In genomic region chr17:51118330-51119195, GRCh38 we compare ENCODE assay signal across 8 cellular contexts. TPM values are rescaled to one million over a fixed set of nuclear protein-coding genes. Genes with fewer than 3 reads are reported as not detected.
DNase-seq lines count a peak whose midpoint lies in the region; ATAC-seq and TF ChIP-seq lines count a peak whose summit lies in the region.

No MANE protein-coding gene starts in this region.

- no peak overlapping the region for H3K27ac ChIP-seq in naive thymus-derived CD4-positive, alpha-beta T cell (ENCODE audit: low read depth, low read length)

- CTCF ChIA-PET in activated CD4-positive, alpha-beta T cell treated with anti-CD3 and anti-CD28 coated beads for 36 hours (lab: Charles Lee) = interaction anchor here (0.6 to 1.5 kb wide), 4 partner anchors 35 to 665 kb away, joined by 3 to 9 read pairs (median 4); partner anchors contain the start of gene NME1
- CTCF ChIA-PET in naive thymus-derived CD4-positive, alpha-beta T cell (lab: Charles Lee) = interaction anchor here (1.1 kb wide), 1 partner anchor 89 kb away, joined by 4 read pairs; no protein-coding TSS in a partner anchor

- no peak overlapping the region for H3K27ac Mint-ChIP-seq in activated CD4-positive, alpha-beta T cell treated with anti-CD3 and anti-CD28 coated beads for 36 hours
- H3K27ac Mint-ChIP-seq in chondrocyte (ENCODE audit: unreplicated experiment) = peak overlapping the region; percentile 30
- H3K27ac Mint-ChIP-seq in naive thymus-derived CD4-positive, alpha-beta T cell = peak overlapping the region in 6 of 9 donors; percentile 25 to 99 (median 91)

- no peaks in the 10 kb centered on the region for H3K9me3 Mint-ChIP-seq in activated CD4-positive, alpha-beta T cell treated with anti-CD3 and anti-CD28 coated beads for 36 hours (ENCODE audit: low read depth)
- H3K9me3 Mint-ChIP-seq in chondrocyte (ENCODE audit: low read depth) = no peaks in the 10 kb centered on the region
- H3K9me3 Mint-ChIP-seq in naive thymus-derived CD4-positive, alpha-beta T cell = no peaks in the 10 kb centered on the region

- no peaks in the 10 kb centered on the region for H3K9me3 ChIP-seq in naive thymus-derived CD4-positive, alpha-beta T cell (ENCODE audit: control insufficient read depth in 2 of 3, low read length in 3 of 3)

- H3K36me3 Mint-ChIP-seq in activated CD4-positive, alpha-beta T cell treated with anti-CD3 and anti-CD28 coated beads for 36 hours (ENCODE audit: low read depth) = no peaks in the 10 kb centered on the region
- no peaks in the 10 kb centered on the region for H3K36me3 Mint-ChIP-seq in chondrocyte (ENCODE audit: low read depth)
- H3K36me3 Mint-ChIP-seq in naive thymus-derived CD4-positive, alpha-beta T cell = peaks cover 0 to 5% (median 0%) of the 10 kb centered on the region in 5 donors

- H3K4me3 Mint-ChIP-seq in activated CD4-positive, alpha-beta T cell treated with anti-CD3 and anti-CD28 coated beads for 36 hours = peak overlapping the region; percentile 89
- peak overlapping the region; percentile 95 for H3K4me3 Mint-ChIP-seq in chondrocyte (ENCODE audit: unreplicated experiment)
- H3K4me3 Mint-ChIP-seq in naive thymus-derived CD4-positive, alpha-beta T cell = peak overlapping the region; percentile 87 to 99 (median 96)

- intact Hi-C loops in activated CD4-positive, alpha-beta T cell treated with anti-CD3 and anti-CD28 coated beads for 36 hours (cut with DNase I, micrococcal nuclease) = no loop called here
- intact Hi-C loops in naive thymus-derived CD4-positive, alpha-beta T cell (cut with micrococcal nuclease) = loop anchor here in 1 of 2 donors (10.0 kb wide), 1 partner anchor 64 kb away; no protein-coding TSS in a partner anchor
- intact Hi-C loops in sciatic nerve (cut with DNase I) = no loop called here

- H3K4me3 ChIP-seq in naive thymus-derived CD4-positive, alpha-beta T cell (ENCODE audit: low read length) = no peak overlapping the region

- no peak for DNase-seq in activated CD4-positive, alpha-beta T cell treated with anti-CD3 and anti-CD28 coated beads for 36 hours
- no peak for DNase-seq in activated CD4-positive, alpha-beta T cell treated with anti-CD3 and anti-CD28 coated beads, Interleukin-2, amount 50 U/mL, for 48 hours
- DNase-seq in NCI-H345 (lab: John Stamatoyannopoulos, UW) = peak; percentile 88
- no peak for DNase-seq in chondrocyte (ENCODE audit: low spot score)
- DNase-seq in naive thymus-derived CD4-positive, alpha-beta T cell = peak in 1 of 9 donors; percentile 21
- no peak for DNase-seq in stimulated activated CD4-positive, alpha-beta T cell treated with anti-CD3 and anti-CD28 coated beads, Interleukin-15, amount 100 ng/mL, for 24 hours
- DNase-seq in omental fat pad (ENCODE audit: low spot score) = no peak
- no peak for DNase-seq in sciatic nerve (ENCODE audit: low spot score)

- TF ChIP-seq CTCF in chondrocyte (IDR thresholded peaks at IDR 0.05) = no peak
- TF ChIP-seq CTCF in omental fat pad (IDR thresholded peaks at IDR 0.05) = no peak

- H3K4me1 ChIP-seq in naive thymus-derived CD4-positive, alpha-beta T cell (ENCODE audit: control insufficient read depth in 2 of 2, insufficient read depth in 2 of 2, low read length in 2 of 2) = peaks cover 28 to 35% of the 10 kb centered on the region in 2 donors

- H3K27me3 Mint-ChIP-seq in activated CD4-positive, alpha-beta T cell treated with anti-CD3 and anti-CD28 coated beads for 36 hours = no peaks in the 10 kb centered on the region
- no peaks in the 10 kb centered on the region for H3K27me3 Mint-ChIP-seq in chondrocyte (ENCODE audit: low read depth)
- H3K27me3 Mint-ChIP-seq in naive thymus-derived CD4-positive, alpha-beta T cell = no peaks in the 10 kb centered on the region

- no peak for ATAC-seq in activated CD4-positive, alpha-beta T cell treated with anti-CD3 and anti-CD28 coated beads for 36 hours
- no peak for ATAC-seq in naive thymus-derived CD4-positive, alpha-beta T cell
- ATAC-seq in omental fat pad (ENCODE audit: low FRiP score) = no peak
- ATAC-seq in sciatic nerve = no peak

- H3K4me1 Mint-ChIP-seq in activated CD4-positive, alpha-beta T cell treated with anti-CD3 and anti-CD28 coated beads for 36 hours = peaks cover 61% of the 10 kb centered on the region
- H3K4me1 Mint-ChIP-seq in chondrocyte (ENCODE audit: low read depth) = peaks cover 64% of the 10 kb centered on the region
- H3K4me1 Mint-ChIP-seq in naive thymus-derived CD4-positive, alpha-beta T cell = peaks cover 37 to 67% (median 61%) of the 10 kb centered on the region in 7 donors

- POLR2A ChIA-PET in activated CD4-positive, alpha-beta T cell treated with anti-CD3 and anti-CD28 coated beads for 36 hours (lab: Charles Lee) = interaction anchor here (0.6 kb wide), 1 partner anchor 76 kb away, joined by 3 read pairs; no protein-coding TSS in a partner anchor
- POLR2A ChIA-PET in naive thymus-derived CD4-positive, alpha-beta T cell (lab: Charles Lee) = interaction anchor here (0.6 to 0.9 kb wide), 3 partner anchors 119 to 291 kb away, joined by 3 to 4 read pairs (median 3); partner anchors contain the start of gene TOB1

- no peaks in the 10 kb centered on the region for H3K27me3 ChIP-seq in naive thymus-derived CD4-positive, alpha-beta T cell (ENCODE audit: control insufficient read depth in 2 of 2, insufficient read depth in 2 of 2, low read length in 2 of 2)

- H3K36me3 ChIP-seq in naive thymus-derived CD4-positive, alpha-beta T cell (ENCODE audit: control insufficient read depth in 2 of 3, insufficient read depth in 3 of 3, low read length in 3 of 3) = no peaks in the 10 kb centered on the region

RNA-seq across cellular contexts. Expression of gene SPAG9, which starts 2.1 kb away (rescaled TPM):
- 10 to 100 TPM; 48.0 to 88.2 TPM for total RNA-seq in activated CD4-positive, alpha-beta T cell treated with anti-CD3 and anti-CD28 coated beads for 36 hours
- 86.7 to 96.1 TPM (median 92.7 TPM) in 3 replicates for total RNA-seq in chondrocyte
- total RNA-seq in naive thymus-derived CD4-positive, alpha-beta T cell = 10 to 100 TPM; 52.6 to 73.4 (median 54.9) TPM
- polyA plus RNA-seq in naive thymus-derived CD4-positive, alpha-beta T cell = 1 to 10 TPM; 3.3 to 5.9 TPM
- total RNA-seq in omental fat pad = 100 to 1,000 TPM; 117 to 197 (median 138) TPM
- 233 TPM for total RNA-seq in sciatic nerve

RNA-seq across cellular contexts. Expression of gene NME1, which starts 34.8 kb away (rescaled TPM):
- total RNA-seq in activated CD4-positive, alpha-beta T cell treated with anti-CD3 and anti-CD28 coated beads for 36 hours = 100 to 1,000 TPM; 293 to 310 TPM
- total RNA-seq in chondrocyte (101 to 149 TPM (median 102 TPM) in 3 replicates), omental fat pad (10 to 100 TPM; 24.1 to 95.2 (median 77.1) TPM), sciatic nerve (25.6 TPM)
- total RNA-seq in naive thymus-derived CD4-positive, alpha-beta T cell = 100 to 1,000 TPM in 1 of 5 experiments, 10 to 100 TPM in 4; 13.4 to 159 (median 20.1) TPM
- polyA plus RNA-seq in naive thymus-derived CD4-positive, alpha-beta T cell = 10 to 100 TPM; 58.9 to 59.7 TPM

RNA-seq across cellular contexts. Expression of gene NME2, which starts 47.6 kb away (rescaled TPM):
- 100 to 1,000 TPM; 703 to 827 TPM for total RNA-seq in activated CD4-positive, alpha-beta T cell treated with anti-CD3 and anti-CD28 coated beads for 36 hours
- total RNA-seq in chondrocyte (748 to 753 TPM (median 751 TPM) in 3 replicates), omental fat pad (100 to 1,000 TPM; 440 to 570 (median 469) TPM), sciatic nerve (250 TPM)
- total RNA-seq in naive thymus-derived CD4-positive, alpha-beta T cell = 100 to 1,000 TPM; 133 to 457 (median 179) TPM
- 100 to 1,000 TPM; 255 to 280 TPM for polyA plus RNA-seq in naive thymus-derived CD4-positive, alpha-beta T cell
